19 cellular contexts compared by ENCODE assay signal in the genomic region with DNA sequence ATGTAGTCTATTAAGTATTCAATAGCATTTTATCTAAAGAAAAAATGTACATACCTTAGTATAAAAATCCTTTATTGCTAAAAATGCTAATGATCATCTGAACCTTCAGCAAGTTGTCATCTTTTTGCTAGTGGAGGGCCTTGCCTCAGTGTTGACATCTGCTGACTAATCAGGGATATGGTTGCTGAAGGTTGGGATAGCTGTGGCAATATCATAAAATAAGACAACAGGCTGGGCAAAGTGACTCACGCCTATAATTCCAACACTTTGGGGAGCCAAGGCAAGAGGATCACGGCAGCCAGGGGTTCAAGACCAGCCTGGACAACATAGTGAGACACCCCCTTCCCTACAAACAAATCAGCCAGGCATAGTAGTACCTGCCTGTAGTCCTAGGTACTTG. TPM values are rescaled to one million over a fixed set of nuclear protein-coding genes. Genes with fewer than 3 reads are reported as not detected.
DNase-seq lines count a peak whose midpoint lies in the region; ATAC-seq and TF ChIP-seq lines count a peak whose summit lies in the region.
"Had no signal": no experiment of that assay in that cellular context is flagged by ENCODE, and none has a peak within 500 bp of the region (broad histone marks: within the 10 kb centered on the region; RNA-seq: fewer than 3 reads in every experiment).

No MANE protein-coding gene starts in this region.

- in situ Hi-C loops in astrocyte of the spinal cord (cut with HindIII; ENCODE audit: low sequenced_read_pairs): no loop called here

- H3K27me3 ChIP-seq in BJ (ENCODE audit: control insufficient read depth, insufficient read depth, low read length): no peaks in the 10 kb centered on the region

- H3K27me3 Mint-ChIP-seq in activated naive CD4-positive, alpha-beta T cell treated with anti-CD3 and anti-CD28 coated beads for 36 hours (ENCODE audit: low read depth): no peaks in the 10 kb centered on the region

- intact Hi-C loops in activated naive CD4-positive, alpha-beta T cell treated with anti-CD3 and anti-CD28 coated beads for 36 hours (cut with micrococcal nuclease): no loop called here

- CTCF ChIA-PET in BJ (lab: Yijun Ruan, JAX): interaction anchor here (0.6 to 7.6 kb wide), 5 partner anchors 8 to 451 kb away, joined by 3 to 58 read pairs (median 3); no protein-coding TSS in a partner anchor
- CTCF ChIA-PET in activated naive CD4-positive, alpha-beta T cell treated with anti-CD3 and anti-CD28 coated beads for 36 hours (lab: Charles Lee): interaction anchor here (0.9 to 2.8 kb wide), 3 partner anchors 16 to 387 kb away, joined by 3 to 21 read pairs (median 3); no protein-coding TSS in a partner anchor

- POLR2A ChIA-PET in BJ (lab: Charles Lee): no interaction called here

- no peak for DNase-seq in BJ (ENCODE audit: low read depth)
- no peak for DNase-seq in LNCaP clone FGC (ENCODE audit: low read depth)
- no peak for DNase-seq in astrocyte of the spinal cord (ENCODE audit: low read depth, low spot score)
- DNase-seq in kidney tubule cell (ENCODE audit: low spot score): peak; percentile 5
- DNase-seq in activated naive CD4-positive, alpha-beta T cell treated with anti-CD3 and anti-CD28 coated beads for 36 hours: no peak
- no peak for DNase-seq in RPMI8226
- DNase-seq: activated naive CD4-positive, alpha-beta T cell treated with Interleukin-2 at 50 U/mL for 16 hours; caudate nucleus; H7; NCI-H1436; NCI-H510A treated with DMSO at 0.1 percent for 48 hours; stimulated activated naive CD4-positive, alpha-beta T cell treated with Interleukin-2 at 50 U/mL for 16 hours had no signal

- TF ChIP-seq CTCF in BJ (IDR thresholded peaks at IDR 0.05; ENCODE audit: insufficient read depth, low read depth, low read length) (peak; percentile 28; the same call in 1 of the 2 replicates), LNCaP clone FGC (IDR thresholded peaks at IDR 0.05; ENCODE audit: control insufficient read depth, extremely low read depth, insufficient read depth) (peak; percentile 16; the same call in 1 of the 2 replicates), astrocyte of the spinal cord (IDR thresholded peaks at IDR 0.05; ENCODE audit: low read depth, low read length) (peak; percentile 10)

- no peak overlapping the region for H3K4me3 ChIP-seq in BJ (ENCODE audit: low read depth, low read length)
- no peak overlapping the region for H3K4me3 ChIP-seq in LNCaP clone FGC (ENCODE audit: low read depth, low read length)
- no peak overlapping the region for H3K4me3 ChIP-seq in astrocyte of the spinal cord (ENCODE audit: low read depth, low read length)

- no peak overlapping the region for H3K4me3 Mint-ChIP-seq in activated naive CD4-positive, alpha-beta T cell treated with anti-CD3 and anti-CD28 coated beads for 36 hours
- H3K4me3 Mint-ChIP-seq: nephron had no signal

- no peak overlapping the region for H3K27ac Mint-ChIP-seq in activated naive CD4-positive, alpha-beta T cell treated with anti-CD3 and anti-CD28 coated beads for 36 hours
- H3K27ac Mint-ChIP-seq: nephron had no signal

- no peaks in the 10 kb centered on the region for H3K4me1 Mint-ChIP-seq in activated naive CD4-positive, alpha-beta T cell treated with anti-CD3 and anti-CD28 coated beads for 36 hours (ENCODE audit: low read depth)

- no peaks in the 10 kb centered on the region for H3K9me3 Mint-ChIP-seq in activated naive CD4-positive, alpha-beta T cell treated with anti-CD3 and anti-CD28 coated beads for 36 hours

- no peak for ATAC-seq in HG03139 (IDR thresholded peaks at IDR 0.05; ENCODE audit: unreplicated experiment)
- no peak for ATAC-seq in HG03108 (IDR thresholded peaks at IDR 0.05; ENCODE audit: unreplicated experiment)
- ATAC-seq: Right ventricle myocardium inferior, sciatic nerve had no signal

- no peaks in the 10 kb centered on the region for H3K36me3 ChIP-seq in BJ (ENCODE audit: control insufficient read depth, insufficient read depth, low read length)

- H3K36me3 Mint-ChIP-seq in activated naive CD4-positive, alpha-beta T cell treated with anti-CD3 and anti-CD28 coated beads for 36 hours (ENCODE audit: low read depth): no peaks in the 10 kb centered on the region

RNA-seq across cellular contexts. Expression of a gene that starts 9.0 kb away (rescaled TPM):
- polyA plus RNA-seq in BJ (2011; rRNA removed): 0.52 and 1.1 TPM in 2 replicates
- polyA minus RNA-seq in BJ (2011; rRNA and poly(A)+ RNA removed): not detected in 2 replicates
- not detected for total RNA-seq in activated naive CD4-positive, alpha-beta T cell treated with anti-CD3 and anti-CD28 coated beads for 36 hours
- total RNA-seq: HT-29 had no signal

RNA-seq across cellular contexts. Expression of a gene that starts 39.8 kb away (rescaled TPM):
- polyA plus RNA-seq in BJ (2011; rRNA removed): not detected in 2 replicates
- polyA minus RNA-seq in BJ (2011; rRNA and poly(A)+ RNA removed): not detected in 2 replicates
- not detected for total RNA-seq in activated naive CD4-positive, alpha-beta T cell treated with anti-CD3 and anti-CD28 coated beads for 36 hours
- total RNA-seq: H7, HT-29, liver, Right ventricle myocardium inferior, sciatic nerve had no signal
- polyA plus RNA-seq: liver had no signal
